ENCODE assay signal across 16 cellular contexts in genomic region chr16:49588729-49589384, GRCh38.
DNase-seq lines count a peak whose midpoint lies in the region; ATAC-seq and TF ChIP-seq lines count a peak whose summit lies in the region.
"Had no signal": no experiment of that assay in that cellular context is flagged by ENCODE, and none has a peak within 500 bp of the region (broad histone marks: within the 10 kb centered on the region; RNA-seq: fewer than 3 reads in every experiment).

No MANE protein-coding gene starts in this region.

- no peaks in the 10 kb centered on the region for H3K27me3 ChIP-seq in gastrocnemius medialis
- no peaks in the 10 kb centered on the region for H3K27me3 ChIP-seq in gastroesophageal sphincter
- H3K27me3 ChIP-seq: adrenal gland; BLaER1 treated with 17β-estradiol and CSF1 and Interleukin-3, amounts not matched to agents 10 nM and 100 nM had no signal

- TF ChIP-seq CTCF in astrocyte of the spinal cord (IDR thresholded peaks at IDR 0.05; ENCODE audit: low read depth, low read length), result no peak
- no peak for TF ChIP-seq CTCF in gastrocnemius medialis (IDR thresholded peaks at IDR 0.05 in 4 of 5, conservative IDR thresholded peaks at IDR 0.05 in 1 of 5)
- TF ChIP-seq CTCF in GM10266 (IDR thresholded peaks at IDR 0.05; ENCODE audit: control insufficient read depth, insufficient read depth, low read depth, missing control alignments), result no peak
- TF ChIP-seq CTCF in gastroesophageal sphincter (IDR thresholded peaks at IDR 0.05), result no peak

- no peaks in the 10 kb centered on the region for H3K9me3 ChIP-seq in gastrocnemius medialis
- H3K9me3 ChIP-seq in gastroesophageal sphincter, result no peaks in the 10 kb centered on the region
- H3K9me3 ChIP-seq: adrenal gland; BLaER1 treated with 17β-estradiol and CSF1 and Interleukin-3, amounts not matched to agents 10 nM and 100 nM had no signal

- TF ChIP-seq POLR2A in gastrocnemius medialis (IDR thresholded peaks at IDR 0.05) (no peak), gastroesophageal sphincter (IDR thresholded peaks at IDR 0.05) (no peak)

- ATAC-seq in gastrocnemius medialis (peak; percentile 79 to 80), gastroesophageal sphincter (no peak)
- ATAC-seq: activated T-cell treated with anti-CD3 and anti-CD28 coated beads, Interleukin-2, amount 50 U/mL, for 4 hours; GM12878; right cardiac atrium; stimulated activated effector memory CD8-positive, alpha-beta T cell treated with anti-CD3 and anti-CD28 coated beads, Interleukin-12 subunit alpha, Interleukin-12 subunit beta, amount 100 ng/mL, for 72 hours had no signal

- H3K4me3 ChIP-seq in astrocyte of the spinal cord (ENCODE audit: low read depth, low read length) (no peak overlapping the region), gastrocnemius medialis (no peak overlapping the region), gastroesophageal sphincter (no peak overlapping the region)
- H3K4me3 ChIP-seq: adrenal gland; BLaER1 treated with 17β-estradiol and CSF1 and Interleukin-3, amounts not matched to agents 10 nM and 100 nM; GM12878 had no signal

- no peak for TF ChIP-seq EP300 in gastroesophageal sphincter (IDR thresholded peaks at IDR 0.05)

- H3K4me1 ChIP-seq in gastrocnemius medialis, result peaks cover 17 to 18% of the 10 kb centered on the region in 2 donors
- H3K4me1 ChIP-seq in gastroesophageal sphincter, result peaks cover 0 to 29% (median 0%) of the 10 kb centered on the region in 3 donors
- H3K4me1 ChIP-seq: adrenal gland had no signal

- H3K36me3 ChIP-seq in gastrocnemius medialis (no peaks in the 10 kb centered on the region), gastroesophageal sphincter (no peaks in the 10 kb centered on the region)
- H3K36me3 ChIP-seq: adrenal gland had no signal

- in situ Hi-C loops in astrocyte of the spinal cord (cut with HindIII; ENCODE audit: low sequenced_read_pairs) (no loop called here), gastrocnemius medialis (cut with MboI; ENCODE audit: low sequenced_read_pairs in 4 of 4) (loop anchor here in 1 of 4 donors (25.0 kb wide), 1 partner anchor 177 kb away; no protein-coding TSS in a partner anchor)

- 93 to 97% methylated on average over 4 of the region's 5 CpGs for WGBS in gastroesophageal sphincter (ENCODE audit: low coverage in 1 of 2), 2 donors

- peak; percentile 36 for DNase-seq in HuH-7 (ENCODE audit: low spot score)
- DNase-seq in astrocyte of the spinal cord (ENCODE audit: low read depth, low spot score), result peak; percentile 30
- peak; percentile 59 for DNase-seq in iris pigment epithelial cell (ENCODE audit: low read depth)
- peak in 1 of 2 donors; percentile 56 for DNase-seq in gastrocnemius medialis
- no peak for DNase-seq in GM10266 (ENCODE audit: extremely low spot score)
- no peak for DNase-seq in GM03348 (ENCODE audit: low spot score)
- DNase-seq: activated B cell treated with CpG ODN at 0.5 μM for 24 hours; activated T-cell treated with anti-CD3 and anti-CD28 coated beads, Interleukin-2, amount 50 U/mL, for 4 hours; right cardiac atrium; stimulated activated CD4-positive, alpha-beta T cell treated with anti-CD3 and anti-CD28 coated beads, Interleukin-4, amount 100 ng/mL, for 24 hours had no signal

- intact Hi-C loops in gastrocnemius medialis (cut with DNase I; ENCODE audit: low total_unique reads), result no loop called here

- H3K27ac ChIP-seq in gastrocnemius medialis, result no peak overlapping the region
- no peak overlapping the region for H3K27ac ChIP-seq in gastroesophageal sphincter
- H3K27ac ChIP-seq: adrenal gland; BLaER1 treated with 17β-estradiol and CSF1 and Interleukin-3, amounts not matched to agents 10 nM and 100 nM; HL-60 had no signal

Comparison
In these comparisons a context has a peak if more than half of its experiments do, and no peak if none do; other contexts are left out.
1. DNase-seq: peak in HuH-7 (single experiment), astrocyte of the spinal cord (single experiment) and iris pigment epithelial cell (single experiment); none in GM10266 (single experiment) and GM03348 (single experiment).